Comparison of ENCODE assay signal across 15 cellular contexts in the genomic region with DNA sequence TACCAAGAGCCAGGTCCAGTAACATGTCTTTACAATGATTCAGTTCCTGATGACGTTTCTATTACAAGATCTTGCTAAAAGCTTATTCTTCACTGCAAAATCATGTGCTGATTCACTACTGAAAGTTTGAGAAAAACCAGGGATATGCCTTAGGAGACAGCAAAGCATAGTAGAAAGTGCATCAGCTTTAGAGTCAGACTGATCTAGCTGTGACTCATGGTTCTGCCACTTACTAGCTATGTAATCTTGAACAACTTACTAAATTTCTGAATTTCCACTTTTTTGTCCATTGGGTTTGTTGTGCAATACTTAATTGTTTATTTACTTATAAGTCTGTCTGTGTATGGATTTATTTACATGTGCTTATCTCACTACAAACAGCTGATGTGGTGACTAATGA.
DNase-seq lines count a peak whose midpoint lies in the region; ATAC-seq, FAIRE-seq and TF ChIP-seq lines count a peak whose summit lies in the region.
"Had no signal": no experiment of that assay in that cellular context is flagged by ENCODE, and none has a peak within 500 bp of the region (broad histone marks: within the 10 kb centered on the region; RNA-seq: fewer than 3 reads in every experiment).

No MANE protein-coding gene starts in this region.

- no peak for TF ChIP-seq POLR2A in K562 (conservative IDR thresholded peaks at IDR 0.05)

- H2AFZ ChIP-seq in K562 (ENCODE audit: low read depth, low read length): no peak overlapping the region

- no peak overlapping the region for H3K4me2 ChIP-seq in K562 (ENCODE audit: insufficient read depth, low read length)

- ATAC-seq in K562: no peak
- no peak for ATAC-seq in HG03469 (IDR thresholded peaks at IDR 0.05; ENCODE audit: unreplicated experiment)
- no peak for ATAC-seq in HG02623 (IDR thresholded peaks at IDR 0.05; ENCODE audit: unreplicated experiment)
- ATAC-seq in sciatic nerve: no peak
- ATAC-seq: activated CD8-positive, alpha-beta T cell treated with anti-CD3 and anti-CD28 coated beads, Interleukin-2, amount 10 ng/mL, durations not matched to agents 7 days and 5 days; right cardiac atrium had no signal

- POLR2A ChIA-PET in A673 (lab: Charles Lee; ENCODE audit: low non-redundant PET): no interaction called here
- POLR2A ChIA-PET in K562 (lab: Yijun Ruan, JAX): no interaction called here

- H3K9ac ChIP-seq in K562 (ENCODE audit: insufficient read depth in 1 of 2, low read depth in 2 of 2, low read length in 2 of 2): no peak overlapping the region

- BruUV-seq in A673 (replicated peaks; lab: Mats Ljungman, UMichigan) (no TSS peak), K562 (replicated peaks; lab: Mats Ljungman, UMichigan) (no TSS peak)

- CTCF ChIA-PET in A673 (lab: Charles Lee) (no interaction called here), K562 (lab: Yijun Ruan, JAX; ENCODE audit: low intra/inter-chr PET ratio) (no interaction called here)

- intact Hi-C loops in A673 (cut with micrococcal nuclease; ENCODE audit: unreplicated experiment) (no loop called here), K562 (cut with micrococcal nuclease) (no loop called here), sciatic nerve (cut with DNase I) (no loop called here)

- H4K20me1 ChIP-seq in K562 (replicated peaks; ENCODE audit: control insufficient read depth, insufficient read depth, low read length): no peaks in the 10 kb centered on the region

- H3K27ac ChIP-seq in A673 (ENCODE audit: low read depth, low read length, poor library complexity, severe bottlenecking) (no peak overlapping the region), K562 (ENCODE audit: extremely low read depth, low read depth, low read length) (no peak overlapping the region)
- H3K27ac ChIP-seq: tibial artery had no signal

- no peaks in the 10 kb centered on the region for H3K36me3 ChIP-seq in A673 (ENCODE audit: insufficient read depth, low read length, poor library complexity, severe bottlenecking)
- no peaks in the 10 kb centered on the region for H3K36me3 ChIP-seq in K562 (ENCODE audit: control insufficient read depth, insufficient read depth, low read length)
- H3K36me3 ChIP-seq: BE2C, tibial artery had no signal

- no peaks in the 10 kb centered on the region for H3K9me1 ChIP-seq in K562 (ENCODE audit: control insufficient read depth, insufficient read depth, low read length)

- H3K9me3 ChIP-seq in A673 (ENCODE audit: low read depth, low read length, poor library complexity, severe bottlenecking): no peaks in the 10 kb centered on the region
- no peaks in the 10 kb centered on the region; the same call in 1 of the 2 replicates for H3K9me3 ChIP-seq in K562 (replicated peaks; ENCODE audit: control insufficient read depth, insufficient read depth, low read depth, low read length)
- H3K9me3 ChIP-seq: BE2C, tibial artery had no signal

- H3K79me2 ChIP-seq in K562 (ENCODE audit: control insufficient read depth, insufficient read depth, low read length): no peaks in the 10 kb centered on the region

- WGBS in K562 (ENCODE audit: insufficient coverage, low coverage, missing lambda C conversion rate): 0% methylated on average over 1 of the region's 1 CpG

- peaks cover 10% of the 10 kb centered on the region for H3K4me1 ChIP-seq in A673 (ENCODE audit: insufficient read depth, low read length, poor library complexity, severe bottlenecking)
- no peaks in the 10 kb centered on the region for H3K4me1 ChIP-seq in K562 (replicated peaks in 1 of 2; ENCODE audit: control insufficient read depth in 2 of 2, insufficient read depth in 2 of 2, low read length in 2 of 2)
- H3K4me1 ChIP-seq: BE2C had no signal

- TF ChIP-seq EP300 in K562 (IDR thresholded peaks at IDR 0.05; ENCODE audit: low read length): no peak

- DNase-seq in A673 (ENCODE audit: low spot score) (peak; percentile 6), HS-27A (ENCODE audit: low read depth) (peak; percentile 82), K562 (ENCODE audit: extremely low read depth in 1 of 4, low spot score in 3 of 4) (no peak), hepatic stellate cell (ENCODE audit: low spot score) (peak; percentile 14), sciatic nerve (ENCODE audit: low spot score) (no peak)
- no peak for DNase-seq in stimulated activated naive CD4-positive, alpha-beta T cell (lab: John Stamatoyannopoulos, UW)
- DNase-seq: activated CD8-positive, alpha-beta T cell treated with anti-CD3 and anti-CD28 coated beads, Interleukin-2, amount 10 ng/mL, durations not matched to agents 7 days and 5 days; activated naive CD4-positive, alpha-beta T cell treated with Interleukin-2 at 50 U/mL for 16 hours; BE2C; NCI-H2029 treated with DMSO at 0.1 percent for 48 hours; right cardiac atrium; tibial artery had no signal

- FAIRE-seq in K562 (lab: Jason Lieb, UNC): no peak
- FAIRE-seq: G401.6 had no signal

- TF ChIP-seq RAD21 in K562 (CRISPR knock-in tag; conservative IDR thresholded peaks at IDR 0.05 in 1 of 2, IDR thresholded peaks at IDR 0.05 in 1 of 2): no peak

- in situ Hi-C loops in K562 (cut with MboI): no loop called here

- H3K4me3 ChIP-seq in A673 (ENCODE audit: low read depth, low read length, poor library complexity, severe bottlenecking) (no peak overlapping the region), K562 (no peak overlapping the region)
- H3K4me3 ChIP-seq: tibial artery had no signal

- H3K27me3 ChIP-seq in A673 (replicated peaks; ENCODE audit: insufficient read depth, low read depth, low read length, poor library complexity) (no peaks in the 10 kb centered on the region), K562 (ENCODE audit: control insufficient read depth in 2 of 2, insufficient read depth in 2 of 2, low read length in 2 of 2) (no peaks in the 10 kb centered on the region)
- H3K27me3 ChIP-seq: BE2C, tibial artery had no signal

- no peak for TF ChIP-seq CTCF in A673 (conservative IDR thresholded peaks at IDR 0.05; ENCODE audit: low read depth, low read length)
- no peak for TF ChIP-seq CTCF in K562 (IDR thresholded peaks at IDR 0.05 in 2 of 3, conservative IDR thresholded peaks at IDR 0.05 in 1 of 3; ENCODE audit: insufficient read depth in 2 of 3, low read depth in 1 of 3, low read length in 3 of 3)

TF ChIP-seq in K562, 482 proteins besides CTCF, POLR2A, EP300 and RAD21:
- TF ChIP-seq CEBPG (CRISPR knock-in tag; IDR thresholded peaks at IDR 0.05) (no peak), CEBPG (tag; conservative IDR thresholded peaks at IDR 0.05 in 1 of 2, IDR thresholded peaks at IDR 0.05 in 1 of 2) (peak in 1 of 2 experiments; percentile 26; a peak in 1 of 4 replicates), CEBPB (tag; IDR thresholded peaks at IDR 0.05) (peak; percentile 21; the same call in 1 of the 2 replicates), CHD1 (IDR thresholded peaks at IDR 0.05; ENCODE audit: low read length) (no peak)

Comparison
In these comparisons a context has a peak if more than half of its experiments do, and no peak if none do; other contexts are left out.
1. DNase-seq: peak in A673 (single experiment), HS-27A (single experiment) and hepatic stellate cell (single experiment); none in K562 (0 of 4), stimulated activated naive CD4-positive, alpha-beta T cell (0 of 6) and sciatic nerve (single experiment).